2 cellular contexts compared by ENCODE assay signal in genomic region chr13:99977334-99977911, GRCh38.
TF ChIP-seq lines count a peak whose summit lies in the region.

No MANE protein-coding gene starts in this region.

TF ChIP-seq in SK-N-SH, 30 proteins besides CTCF, POLR2A, EP300 and RAD21 (continued from another document):
- TF ChIP-seq IRF3 (IDR thresholded peaks at IDR 0.05; ENCODE audit: low read depth, low read length) (no peak), RXRA (IDR thresholded peaks at IDR 0.05; ENCODE audit: borderline replicate concordance, low read depth) (no peak), GABPA (IDR thresholded peaks at IDR 0.05; ENCODE audit: low read depth) (no peak), RFX5 (IDR thresholded peaks at IDR 0.05; ENCODE audit: low read length) (no peak), SMC3 (IDR thresholded peaks at IDR 0.05; ENCODE audit: low read depth, low read length) (no peak), REST (IDR thresholded peaks at IDR 0.05; ENCODE audit: low read depth, low read length) (no peak), TCF12 (IDR thresholded peaks at IDR 0.05) (no peak), CHD2 (IDR thresholded peaks at IDR 0.05; ENCODE audit: low read length, partially characterized antibody) (no peak), PBX3 (IDR thresholded peaks at IDR 0.05) (no peak), TEAD4 (IDR thresholded peaks at IDR 0.05; ENCODE audit: borderline replicate concordance, insufficient read depth) (no peak), MAX (IDR thresholded peaks at IDR 0.05; ENCODE audit: low read depth) (no peak), JUND (IDR thresholded peaks at IDR 0.05) (no peak), POLR2AphosphoS5 (IDR thresholded peaks at IDR 0.05; ENCODE audit: low read depth, low read length) (no peak), FOXJ3 (CRISPR knock-in tag; IDR thresholded peaks at IDR 0.05) (no peak), NFIC (IDR thresholded peaks at IDR 0.05; ENCODE audit: borderline replicate concordance) (no peak)

TF ChIP-seq in SK-N-SH treated with all-trans-retinoic acid at 6 μM for 48 hours, 23 proteins besides CTCF, POLR2A, EP300 and RAD21 (continued from another document):
- TF ChIP-seq POU6F1 (CRISPR knock-in tag; IDR thresholded peaks at IDR 0.05; ENCODE audit: borderline replicate concordance, low read depth) (no peak), PPARA (CRISPR knock-in tag; IDR thresholded peaks at IDR 0.05; ENCODE audit: borderline replicate concordance) (no peak), ZFP3 (CRISPR knock-in tag; IDR thresholded peaks at IDR 0.05) (no peak), TCF4 (CRISPR knock-in tag; IDR thresholded peaks at IDR 0.05; ENCODE audit: borderline replicate concordance) (no peak), GLIS3 (CRISPR knock-in tag; IDR thresholded peaks at IDR 0.05) (no peak), PATZ1 (CRISPR knock-in tag; IDR thresholded peaks at IDR 0.05; ENCODE audit: borderline replicate concordance) (no peak)
TF ChIP-seq in SK-N-SH treated with all-trans-retinoic acid at 6 μM for 48 hours: peak in this region for 0.
